In the genomic region with DNA sequence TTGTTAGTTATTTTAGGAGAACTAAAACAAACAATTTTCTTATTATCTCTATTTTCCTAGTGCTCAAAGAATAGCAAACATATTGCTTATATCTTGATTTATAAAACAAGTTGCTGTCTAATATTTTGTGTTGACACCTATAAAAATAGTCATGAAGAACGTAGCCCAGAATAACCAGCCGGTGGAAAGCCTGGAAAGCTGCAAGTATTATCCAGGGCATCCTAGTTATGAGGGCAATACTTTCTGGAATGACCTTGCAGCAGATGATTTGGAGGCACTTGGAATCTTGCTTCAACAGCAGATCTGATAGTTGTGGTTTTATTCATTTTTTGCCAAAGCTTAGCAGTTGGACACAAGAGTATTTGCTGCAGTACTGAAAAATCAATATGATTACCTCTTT, we compare ENCODE assay signal across 16 cellular contexts.
DNase-seq lines count a peak whose midpoint lies in the region; ATAC-seq lines count a peak whose summit lies in the region.
"Had no signal": no experiment of that assay in that cellular context is flagged by ENCODE, and none has a peak within 500 bp of the region (broad histone marks: within the 10 kb centered on the region; RNA-seq: fewer than 3 reads in every experiment).

No MANE protein-coding gene starts in this region.

- DNase-seq in NCI-H1092 treated with DMSO at 0.1 percent for 48 hours (lab: John Stamatoyannopoulos, UW), result peak; percentile 34
- DNase-seq in NCI-H1092 (lab: John Stamatoyannopoulos, UW), result no peak
- no peak for DNase-seq in Right ventricle myocardium superior
- no peak for DNase-seq in left cardiac atrium
- peak; percentile 5 for DNase-seq in amniotic epithelial cell (ENCODE audit: low read depth)
- DNase-seq in left ventricle myocardium superior, result no peak
- DNase-seq in GM03348 (ENCODE audit: low spot score), result no peak
- no peak for DNase-seq in activated naive CD4-positive, alpha-beta T cell treated with anti-CD3 and anti-CD28 coated beads, Interleukin-2, amount 50 U/mL, for 16 hours
- DNase-seq: CD4-positive, CD25-positive, alpha-beta regulatory T cell; CD8-positive, alpha-beta T cell; DMS 273 treated with DMSO at 0.1 percent for 48 hours; DMS79; EL; GDM1; GM23248; HFFc6 had no signal

- intact Hi-C loops in Right ventricle myocardium superior (cut with DNase I), result no loop called here
- intact Hi-C loops in left cardiac atrium (cut with DNase I), result no loop called here
- intact Hi-C loops in left ventricle myocardium superior (cut with micrococcal nuclease), result no loop called here

- peak; percentile 95 for ATAC-seq in Right ventricle myocardium superior (ENCODE audit: poor library complexity)
- no peak for ATAC-seq in left cardiac atrium
- peak; percentile 90 for ATAC-seq in left ventricle myocardium superior
- ATAC-seq: CD8-positive, alpha-beta T cell had no signal

Comparison
In these comparisons a context has a peak if more than half of its experiments do, and no peak if none do; other contexts are left out.
1. DNase-seq: peak in NCI-H1092 treated with DMSO at 0.1 percent for 48 hours (single experiment) and amniotic epithelial cell (single experiment); none in NCI-H1092 (single experiment), Right ventricle myocardium superior (single experiment), left cardiac atrium (single experiment), left ventricle myocardium superior (single experiment), GM03348 (single experiment) and activated naive CD4-positive, alpha-beta T cell treated with anti-CD3 and anti-CD28 coated beads, Interleukin-2, amount 50 U/mL, for 16 hours (single experiment).
2. ATAC-seq: peak in Right ventricle myocardium superior (single experiment) and left ventricle myocardium superior (single experiment); none in left cardiac atrium (0 of 2).